Comparison of ENCODE assay signal across 8 cellular contexts in the genomic region with DNA sequence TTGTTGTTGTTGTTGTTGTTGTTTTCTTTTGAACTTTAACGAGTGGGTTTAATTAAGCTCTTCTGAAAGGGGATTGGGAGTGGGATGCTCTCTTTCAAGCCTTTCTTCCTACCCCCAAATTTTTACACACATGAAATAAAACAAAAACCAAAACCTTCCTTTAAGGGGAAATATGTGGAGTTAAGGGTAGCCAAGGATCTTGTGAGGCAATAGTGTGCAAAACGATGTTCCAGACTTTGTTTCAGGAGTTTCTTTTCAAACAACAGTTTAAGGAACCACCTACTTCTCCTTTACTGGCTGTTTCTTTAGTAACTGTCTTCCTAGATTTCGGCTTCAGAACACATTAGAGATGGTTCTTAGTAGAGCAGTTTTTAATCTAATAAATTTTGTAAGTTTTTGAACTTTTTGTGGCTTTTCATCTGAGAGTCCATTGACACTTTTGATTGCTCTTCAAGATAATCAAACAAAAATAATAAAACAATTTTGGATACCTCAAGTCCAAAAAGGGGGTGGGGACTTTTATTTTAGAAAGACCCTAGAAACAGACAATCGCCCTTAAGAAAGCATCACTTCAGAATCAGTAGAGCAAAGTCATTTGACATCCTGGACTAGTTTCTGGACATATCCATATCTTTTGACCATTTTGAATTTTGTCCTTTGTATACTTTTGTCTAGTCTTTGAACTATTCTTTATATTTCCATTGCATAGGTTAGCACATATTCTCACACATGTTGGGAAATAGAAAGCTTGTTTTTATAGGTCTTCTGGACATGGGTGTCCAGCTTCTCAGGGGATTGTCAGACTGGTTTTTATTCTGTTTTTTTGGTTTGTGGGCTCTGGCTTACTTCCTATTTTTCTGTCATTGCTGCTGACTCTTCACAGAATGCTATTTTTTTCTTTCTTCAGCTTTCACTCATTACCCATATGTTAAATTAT. TPM values are rescaled to one million over a fixed set of nuclear protein-coding genes. Genes with fewer than 3 reads are reported as not detected.
A peak's percentile ranks its signal among the peaks of the same experiment; 100 is the strongest.
DNase-seq lines count a peak whose midpoint lies in the region; ATAC-seq, FAIRE-seq and TF ChIP-seq lines count a peak whose summit lies in the region.

No MANE protein-coding gene starts in this region.

- RAD21 ChIA-PET in GM12878 (lab: Charles Lee; ENCODE audit: unreplicated experiment): interaction anchor here (0.9 to 1.9 kb wide), 7 partner anchors 51 to 461 kb away, joined by 3 to 5 read pairs (median 3); no protein-coding TSS in a partner anchor

- TF ChIP-seq RAD21 in GM12878 (IDR thresholded peaks at IDR 0.05; ENCODE audit: insufficient read depth, low read depth, low read length): no peak

- SMC1A ChIA-PET in GM12878 (lab: Charles Lee; ENCODE audit: uncharacterized antibody, unreplicated experiment): interaction anchor here (0.6 to 5.4 kb wide), 11 partner anchors 25 to 302 kb away, joined by 3 to 53 read pairs (median 4); no protein-coding TSS in a partner anchor

- no peaks in the 10 kb centered on the region for H4K20me1 ChIP-seq in GM12878 (ENCODE audit: control insufficient read depth, insufficient read depth)

- in situ Hi-C loops in GM12878 (cut with MboI): loop anchor here (10.0 kb wide), 1 partner anchor 457 kb away; no protein-coding TSS in a partner anchor

- POLR2A ChIA-PET in GM12878 (lab: Charles Lee): interaction anchor here (0.5 kb wide), 1 partner anchor 17 kb away, joined by 5 read pairs; no protein-coding TSS in a partner anchor

- H2AFZ ChIP-seq in GM12878 (ENCODE audit: control insufficient read depth, low read depth, low read length): no peak overlapping the region

- H3K27me3 ChIP-seq in GM12878 (replicated peaks in 1 of 2; ENCODE audit: control insufficient read depth in 2 of 2, insufficient read depth in 2 of 2, low read length in 1 of 2) (no peaks in the 10 kb centered on the region), right lobe of liver (no peaks in the 10 kb centered on the region)

- CTCF ChIA-PET in GM12878 (lab: Yijun Ruan, JAX): interaction anchor here (0.7 to 2.5 kb wide), 12 partner anchors 13 to 710 kb away, joined by 3 to 16 read pairs (median 4); no protein-coding TSS in a partner anchor

- WGBS in GM12878 (ENCODE audit: insufficient coverage, insufficient replicate concordance, low lambda C conversion rate, missing lambda C conversion rate): 37% methylated on average over 4 of the region's 4 CpGs
- WGBS in right lobe of liver (ENCODE audit: insufficient coverage, low coverage, low lambda C conversion rate, missing lambda C conversion rate): 51% methylated on average over 4 of the region's 4 CpGs

- TF ChIP-seq POLR2A in GM12878 (IDR thresholded peaks at IDR 0.05; ENCODE audit: low read depth, low read length) (no peak), right lobe of liver (IDR thresholded peaks at IDR 0.05) (no peak)

- no TSS peak for BruUV-seq in GM12878 (replicated peaks; lab: Mats Ljungman, UMichigan)

- H3K36me3 ChIP-seq in GM12878 (ENCODE audit: control insufficient read depth in 2 of 2, insufficient read depth in 2 of 2, low read length in 1 of 2): 0 out of 4 replicates have a peak, but pooled peaks cover 0 to 2% of the 10 kb centered on the region in 2 experiments
- no peaks in the 10 kb centered on the region for H3K36me3 ChIP-seq in right lobe of liver

- H3K79me2 ChIP-seq in GM12878 (ENCODE audit: control insufficient read depth, insufficient read depth, low read length): peaks cover 95% of the 10 kb centered on the region

- TF ChIP-seq EP300 in GM12878 (IDR thresholded peaks at IDR 0.05; ENCODE audit: borderline replicate concordance in 1 of 2, control insufficient read depth in 1 of 2, low read depth in 2 of 2, low read length in 2 of 2): 0 out of 4 replicates have a peak, but pooled peaks of 1 of the 2 experiments have one; percentile 19

- peak overlapping the region; percentile 51 for H3K9ac ChIP-seq in GM12878 (ENCODE audit: control insufficient read depth, insufficient read depth, low read length)

- intact Hi-C loops in GM12878 (cut with micrococcal nuclease; ENCODE audit: unreplicated experiment): loop anchor here (10.0 kb wide), 2 partner anchors 517 to 607 kb away; no protein-coding TSS in a partner anchor
- intact Hi-C loops in right lobe of liver (cut with DNase I): no loop called here

- no peak for FAIRE-seq in GM12878 (lab: Jason Lieb, UNC)

- peaks cover 6% of the 10 kb centered on the region for H3K9me3 ChIP-seq in GM12878 (replicated peaks; ENCODE audit: control insufficient read depth, insufficient read depth, low read length)
- no peaks in the 10 kb centered on the region for H3K9me3 ChIP-seq in right lobe of liver

- H3K4me3 ChIP-seq in GM12878: peak overlapping the region; percentile 70
- H3K4me3 ChIP-seq in right lobe of liver: no peak overlapping the region

- H3K27ac ChIP-seq in GM12878 (ENCODE audit: control insufficient read depth, insufficient read depth) (peak overlapping the region; percentile 72), right lobe of liver (no peak overlapping the region)

- H3K4me1 ChIP-seq in GM12878 (ENCODE audit: control insufficient read depth, insufficient read depth, low read length) (no peaks in the 10 kb centered on the region), right lobe of liver (peaks cover 0 to 23% (median 4%) of the 10 kb centered on the region in 4 donors)

- no peak for TF ChIP-seq CTCF in GM12878 (IDR thresholded peaks at IDR 0.05 in 2 of 3, conservative IDR thresholded peaks at IDR 0.05 in 1 of 3; ENCODE audit: control insufficient read depth in 2 of 3, extremely low read depth in 1 of 3, insufficient read depth in 1 of 3, low read depth in 3 of 3, low read length in 3 of 3)
- no peak for TF ChIP-seq CTCF in right lobe of liver (IDR thresholded peaks at IDR 0.05)

- H3K4me2 ChIP-seq in GM12878 (ENCODE audit: control insufficient read depth, insufficient read depth): peak overlapping the region; percentile 86; the same call in 1 of the 2 replicates

- DNase-seq in Ammon's horn (ENCODE audit: low spot score) (peak; percentile 57), GM12878 (ENCODE audit: low read depth, low spot score) (no peak), pons (ENCODE audit: low spot score) (peak; percentile 87), right lobe of liver (no peak), NCI-H510A (lab: John Stamatoyannopoulos, UW) (no peak), NCI-H2196 (lab: John Stamatoyannopoulos, UW; ENCODE audit: unreplicated experiment) (no peak)

- peak; percentile 43 for ATAC-seq in GM19351 (IDR thresholded peaks at IDR 0.05; ENCODE audit: unreplicated experiment)
- ATAC-seq in HG03432 (IDR thresholded peaks at IDR 0.05; ENCODE audit: unreplicated experiment): peak; percentile 42
- ATAC-seq in GM12878: peak; percentile 29
- no peak for ATAC-seq in right lobe of liver

TF ChIP-seq in GM12878, 131 proteins besides CTCF, POLR2A, EP300 and RAD21 (continues in another document):
- no peak for TF ChIP-seq SPI1 (IDR thresholded peaks at IDR 0.05; ENCODE audit: borderline replicate concordance, insufficient read depth, low read depth, low read length)
- no peak for TF ChIP-seq ZNF217 (IDR thresholded peaks at IDR 0.05)
- TF ChIP-seq IKZF2 (IDR thresholded peaks at IDR 0.05): peak in 1 of 2 experiments; percentile 8; a peak in 1 of 4 replicates
- TF ChIP-seq RUNX3 (IDR thresholded peaks at IDR 0.05; ENCODE audit: low read length): peak; percentile 88
- TF ChIP-seq SP1 (IDR thresholded peaks at IDR 0.05; ENCODE audit: low read depth, low read length): no peak
- TF ChIP-seq NFIC (IDR thresholded peaks at IDR 0.05; ENCODE audit: low read depth, low read length): peak; percentile 43
- no peak for TF ChIP-seq POLR2AphosphoS2 (IDR thresholded peaks at IDR 0.05; ENCODE audit: low read depth, low read length)
- TF ChIP-seq ZNF384 (IDR thresholded peaks at IDR 0.05; ENCODE audit: borderline replicate concordance, low read depth, low read length): peak; percentile 58
- TF ChIP-seq MEF2A (IDR thresholded peaks at IDR 0.05; ENCODE audit: insufficient read depth, low read depth, low read length): 0 out of 2 replicates have a peak, but pooled peaks have one; percentile 20

RNA-seq across cellular contexts. Expression of gene DIPK2A, which starts 6.0 kb away (rescaled TPM):
- 23.0 and 26.6 TPM in 2 replicates for total RNA-seq in GM12878 (2013; cell fraction: nucleolus; rRNA removed)
- 28.5 and 36.4 TPM in 2 replicates for total RNA-seq in GM12878 (2014; rRNA removed)
- total RNA-seq in GM12878 (2014; rRNA removed; fragmentation: Illumina TruSeq; extraction: Trizol): 15.4 and 15.8 TPM in 2 replicates
- total RNA-seq in GM12878 (2021): 15.6 and 17.3 TPM in 2 replicates
- polyA plus RNA-seq in GM12878 (2011; ENCODE audit: low read depth): 3.6 TPM
- polyA plus RNA-seq in GM12878 (2011; rRNA removed): 7.3 and 12.9 TPM in 2 replicates
- 6.1 and 8.6 TPM in 2 replicates for polyA plus RNA-seq in GM12878 (2011; cell fraction: cytosol; rRNA removed)
- polyA plus RNA-seq in GM12878 (2011; cell fraction: nucleus; rRNA removed): 10.5 and 11.1 TPM in 2 replicates
- 10.7 and 11.5 TPM in 2 replicates for polyA plus RNA-seq in GM12878 (2012)
- polyA plus RNA-seq in GM12878 (2014; fragmentation: Illumina TruSeq; extraction: Trizol): 11.4 and 15.5 TPM in 2 replicates
- 10 to 100 TPM in 1 of 2 experiments, 1 to 10 TPM in 1; 4.6 to 14.5 TPM for polyA plus RNA-seq in GM12878 (2014; fragmentation: Nextera tagmentation; extraction: Ambion mirVana)
- 8.8 and 11.5 TPM in 2 replicates for polyA plus RNA-seq in GM12878 (2014; rRNA removed)
- polyA plus RNA-seq in GM12878 (2016; fragmentation: Nextera tagmentation; extraction: Ambion mirVana): 10 to 100 TPM; 15.9 to 21.9 TPM
- polyA minus RNA-seq in GM12878 (2011; rRNA and poly(A)+ RNA removed): 12.8 and 13.2 TPM in 2 replicates
- 13.3 and 14.3 TPM in 2 replicates for polyA minus RNA-seq in GM12878 (2011; cell fraction: cytosol; rRNA and poly(A)+ RNA removed)
- 37.1 and 62.5 TPM in 2 replicates for polyA minus RNA-seq in GM12878 (2011; cell fraction: nucleus; rRNA and poly(A)+ RNA removed)
- total RNA-seq in right lobe of liver: 10 to 100 TPM in 5 of 6 experiments, 1 to 10 TPM in 1; 5.4 to 16.6 (median 14.5) TPM

Comparison
In these comparisons a context has a peak if more than half of its experiments do, and no peak if none do; other contexts are left out.
1. DNase-seq: peak in Ammon's horn (single experiment) and pons (single experiment); none in GM12878 (single experiment), right lobe of liver (0 of 3), NCI-H510A (single experiment) and NCI-H2196 (single experiment).
2. ATAC-seq: peak in GM19351 (single experiment), HG03432 (single experiment) and GM12878 (single experiment); none in right lobe of liver (0 of 4).